ENCODE assay signal across 24 cellular contexts in genomic region chr3:24302382-24302781, GRCh38.
"Had no signal": no experiment of that assay in that cellular context is flagged by ENCODE, and none has a peak within 500 bp of the region (broad histone marks: within the 10 kb centered on the region; RNA-seq: fewer than 3 reads in every experiment).

No MANE protein-coding gene starts in this region.

- H3K4me3 ChIP-seq: heart left ventricle, neural progenitor cell, testis, upper lobe of left lung, vagina had no signal

- H3K79me2 ChIP-seq: parathyroid adenoma had no signal

- H3K36me3 ChIP-seq: heart left ventricle, neural progenitor cell, upper lobe of left lung, vagina had no signal

- H3K27ac ChIP-seq: heart left ventricle, neural progenitor cell, parathyroid adenoma, testis, upper lobe of left lung, vagina had no signal

- H3K27me3 ChIP-seq: heart left ventricle, neural progenitor cell, testis, upper lobe of left lung, vagina had no signal

- H3K4me1 ChIP-seq: testis had no signal

- ATAC-seq: activated CD8-positive, alpha-beta T cell treated with anti-CD3 and anti-CD28 coated beads for 36 hours; activated naive CD8-positive, alpha-beta T cell treated with anti-CD3 and anti-CD28 coated beads, Interleukin-2, amount 50 U/mL, for 24 hours; esophagus mucosa; heart left ventricle; left ventricle myocardium superior; right cardiac atrium had no signal

- H2AFZ ChIP-seq: neural progenitor cell, parathyroid adenoma had no signal

- H3K9ac ChIP-seq: neural progenitor cell, parathyroid adenoma had no signal

- H3K9me3 ChIP-seq: heart left ventricle, testis, upper lobe of left lung, vagina had no signal

- FAIRE-seq: endothelial cell of umbilical vein had no signal

- DNase-seq: activated B cell treated with CpG ODN at 0.5 μM for 24 hours; activated CD4-positive, alpha-beta T cell treated with anti-CD3 and anti-CD28 coated beads, Interleukin-2, amount 50 U/mL, for 1 hour; activated CD8-positive, alpha-beta T cell treated with anti-CD3 and anti-CD28 coated beads for 36 hours; activated naive CD8-positive, alpha-beta T cell treated with anti-CD3 and anti-CD28 coated beads, Interleukin-2, amount 50 U/mL, for 24 hours; activated T-cell treated with anti-CD3 and anti-CD28 coated beads, Interleukin-2, amount 50 U/mL, for 48 hours; amygdala; central memory CD4-positive, alpha-beta T cell; foreskin fibroblast; heart left ventricle; hypothalamus; left ventricle myocardium superior; occipital lobe; right cardiac atrium; stimulated activated CD4-positive, alpha-beta T cell treated with anti-CD3 and anti-CD28 coated beads, Interleukin-15, amount 100 ng/mL, for 24 hours; stimulated activated CD4-positive, alpha-beta T cell treated with anti-CD3 and anti-CD28 coated beads, Interleukin-2, amount 100 ng/mL, for 24 hours; stimulated activated naive CD4-positive, alpha-beta T cell; T-helper 2 cell; testis; upper lobe of left lung had no signal

- H3K4me2 ChIP-seq: neural progenitor cell had no signal
